8 cellular contexts compared by ENCODE assay signal in genomic region chr9:136410500-136411287, GRCh38. TPM values are rescaled to one million over a fixed set of nuclear protein-coding genes. Genes with fewer than 3 reads are reported as not detected.
DNase-seq lines count a peak whose midpoint lies in the region; ATAC-seq and TF ChIP-seq lines count a peak whose summit lies in the region.

Gene ENTR1 (minus strand): TSS chr9:136410614. CDS start chr9:136410397, 217 bp downstream.
Gene PMPCA (plus strand): TSS chr9:136410658. CDS start chr9:136410669, 11 bp downstream.

- peak within 1 kb of the TSS; percentile 90 for H3K27ac ChIP-seq in breast epithelium
- H3K27ac ChIP-seq in iPS-20b (ENCODE audit: low read length), result peak within 1 kb of the TSS; percentile 46
- peak within 1 kb of the TSS; percentile 77 for H3K27ac ChIP-seq in skeletal muscle tissue (ENCODE audit: low read depth, low read length)

- no peaks in the 10 kb centered on the region for H3K9me3 ChIP-seq in breast epithelium
- no peaks in the 10 kb centered on the region for H3K9me3 ChIP-seq in iPS-20b (ENCODE audit: insufficient read depth, low read depth, low read length)
- H3K9me3 ChIP-seq in skeletal muscle tissue (ENCODE audit: control insufficient read depth in 3 of 3, low read length in 3 of 3), result no peaks in the 10 kb centered on the region

- H3K36me3 ChIP-seq in breast epithelium (no peaks in the 10 kb centered on the region), iPS-20b (ENCODE audit: insufficient read depth, low read depth, low read length) (peaks cover 64% of the 10 kb centered on the region), skeletal muscle tissue (ENCODE audit: control insufficient read depth in 3 of 3, insufficient read depth in 3 of 3, low read length in 3 of 3) (peaks cover 41 to 51% (median 42%) of the 10 kb centered on the region in 3 donors)

- H3K27me3 ChIP-seq in breast epithelium, result no peaks in the 10 kb centered on the region
- H3K27me3 ChIP-seq in iPS-20b (ENCODE audit: insufficient read depth, low read length), result no peaks in the 10 kb centered on the region
- no peaks in the 10 kb centered on the region for H3K27me3 ChIP-seq in skeletal muscle tissue (ENCODE audit: control insufficient read depth in 3 of 3, insufficient read depth in 3 of 3, low read length in 3 of 3)

- peak; percentile 91 for TF ChIP-seq POLR2A in breast epithelium (IDR thresholded peaks at IDR 0.05)

- peak within 1 kb of the TSS; percentile 97 for H3K4me3 ChIP-seq in WI38 (ENCODE audit: low read depth, low read length)
- H3K4me3 ChIP-seq in breast epithelium, result peak within 1 kb of the TSS; percentile 92 to 100 (median 94)
- H3K4me3 ChIP-seq in iPS-20b (ENCODE audit: low read length), result peak within 1 kb of the TSS; percentile 95
- H3K4me3 ChIP-seq in skeletal muscle tissue (ENCODE audit: low read length in 3 of 3), result peak within 1 kb of the TSS; percentile 82 to 91 (median 89)

- DNase-seq in A172 (ENCODE audit: low spot score) (peak; percentile 85), NCI-H2227 treated with DMSO at 0.1 percent for 48 hours (lab: John Stamatoyannopoulos, UW) (peak; percentile 80), breast epithelium (ENCODE audit: low spot score in 2 of 2) (peak; percentile 80 to 91)

- ATAC-seq in GM18861 (IDR thresholded peaks at IDR 0.05; ENCODE audit: unreplicated experiment) (peak; percentile 58), HG03103 (IDR thresholded peaks at IDR 0.05; ENCODE audit: low read depth, unreplicated experiment) (peak; percentile 79)

- TF ChIP-seq CTCF in WI38 (IDR thresholded peaks at IDR 0.05; ENCODE audit: low read depth, low read length) (no peak), breast epithelium (IDR thresholded peaks at IDR 0.05) (no peak)

- H3K9ac ChIP-seq in iPS-20b (ENCODE audit: low read depth, low read length), result peak within 1 kb of the TSS; percentile 93
- H3K9ac ChIP-seq in skeletal muscle tissue (ENCODE audit: low read depth in 1 of 3, low read length in 3 of 3), result peak within 1 kb of the TSS; percentile 85 to 95 (median 94)

- intact Hi-C loops in breast epithelium (cut with DNase I; ENCODE audit: low total_unique reads), result no loop called here

- H3K4me1 ChIP-seq in breast epithelium (peaks cover 0 to 23% of the 10 kb centered on the region in 2 donors), iPS-20b (ENCODE audit: insufficient read depth, low read length) (peaks cover 3% of the 10 kb centered on the region; the same call in 1 of the 2 replicates), skeletal muscle tissue (ENCODE audit: control insufficient read depth in 3 of 3, insufficient read depth in 3 of 3, low read length in 3 of 3) (peaks cover 18 to 32% (median 19%) of the 10 kb centered on the region in 3 donors)

RNA-seq across cellular contexts. Expression of gene ENTR1, which starts in this region (rescaled TPM):
- total RNA-seq in A172 (2014; rRNA removed; shearing (Covaris generic)), result 99.2 and 148 TPM in 2 replicates
- 10 to 100 TPM; 23.7 to 54.4 (median 36.0) TPM for total RNA-seq in breast epithelium
- total RNA-seq in skeletal muscle tissue, result 7.8 TPM

RNA-seq across cellular contexts. Expression of gene PMPCA, which starts in this region (rescaled TPM):
- total RNA-seq in A172 (2014; rRNA removed; shearing (Covaris generic)), result 135 and 169 TPM in 2 replicates
- 10 to 100 TPM; 31.4 to 37.0 (median 35.1) TPM for total RNA-seq in breast epithelium
- total RNA-seq in skeletal muscle tissue, result 30.3 TPM

Comparison
In these comparisons a context has a peak if more than half of its experiments do, and no peak if none do; other contexts are left out.
1. Peak in every context shown above with its lines: DNase-seq, ATAC-seq, H3K4me3 ChIP-seq and H3K27ac ChIP-seq.